1 cellular context compared by ENCODE assay signal in genomic region chr2:166163775-166164174, GRCh38.
TF ChIP-seq lines count a peak whose summit lies in the region.

No MANE protein-coding gene starts in this region.

TF ChIP-seq in HepG2, 621 proteins besides CTCF, POLR2A, EP300 and RAD21 (continued from another document):
- TF ChIP-seq ZBTB39 (CRISPR knock-in tag; IDR thresholded peaks at IDR 0.05) (no peak), HNF4A (CRISPR knock-in tag; IDR thresholded peaks at IDR 0.05) (peak; percentile 54), PAXIP1 (CRISPR knock-in tag; conservative IDR thresholded peaks at IDR 0.05) (peak; percentile 63), KLF12 (CRISPR knock-in tag; IDR thresholded peaks at IDR 0.05; ENCODE audit: borderline replicate concordance) (no peak), SMAD9 (CRISPR knock-in tag; IDR thresholded peaks at IDR 0.05) (no peak), RNF219 (CRISPR knock-in tag; IDR thresholded peaks at IDR 0.05) (no peak), SMC3 (IDR thresholded peaks at IDR 0.05; ENCODE audit: low read length) (no peak), ZNF775 (CRISPR knock-in tag; IDR thresholded peaks at IDR 0.05; ENCODE audit: borderline replicate concordance) (no peak), ZNF431 (CRISPR knock-in tag; IDR thresholded peaks at IDR 0.05; ENCODE audit: borderline replicate concordance, low read depth) (no peak), MTA3 (CRISPR knock-in tag; IDR thresholded peaks at IDR 0.05) (no peak), TRIM24 (CRISPR knock-in tag; IDR thresholded peaks at IDR 0.05) (no peak), MIER3 (CRISPR knock-in tag; IDR thresholded peaks at IDR 0.05; ENCODE audit: borderline replicate concordance) (no peak), FOXP1 (IDR thresholded peaks at IDR 0.05) (no peak), FOXP1 (CRISPR knock-in tag; IDR thresholded peaks at IDR 0.05) (no peak), JUN (CRISPR knock-in tag; IDR thresholded peaks at IDR 0.05) (no peak), TSC22D2 (CRISPR knock-in tag; IDR thresholded peaks at IDR 0.05; ENCODE audit: borderline replicate concordance) (no peak), ZNF749 (CRISPR knock-in tag; IDR thresholded peaks at IDR 0.05; ENCODE audit: borderline replicate concordance) (no peak), NR2F1 (CRISPR knock-in tag; IDR thresholded peaks at IDR 0.05) (no peak)
